1 cellular context compared by ENCODE assay signal in the genomic region with DNA sequence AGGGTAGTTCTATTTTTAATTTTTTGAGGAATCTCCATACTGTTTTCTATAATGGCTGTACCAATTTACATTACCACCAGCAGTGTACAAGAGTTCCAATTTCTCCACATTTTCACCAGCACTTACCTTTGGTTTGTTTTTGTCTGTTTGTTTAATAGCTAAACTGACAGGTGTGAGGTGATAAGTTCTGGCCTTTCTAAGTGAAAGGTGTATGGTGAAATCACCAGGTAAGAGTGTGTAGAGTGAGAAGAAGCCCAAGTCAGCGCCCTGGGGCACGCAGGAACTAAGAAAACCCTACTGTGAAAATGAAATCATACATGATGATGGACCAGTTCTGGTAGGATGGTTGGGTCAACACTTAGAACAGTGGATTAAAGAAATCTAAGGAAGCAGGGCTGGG.
TF ChIP-seq lines count a peak whose summit lies in the region.

No MANE protein-coding gene starts in this region.

TF ChIP-seq in HEK293, 187 proteins besides CTCF, POLR2A, EP300 and RAD21 (continued from another document):
- TF ChIP-seq, protein P1, sequence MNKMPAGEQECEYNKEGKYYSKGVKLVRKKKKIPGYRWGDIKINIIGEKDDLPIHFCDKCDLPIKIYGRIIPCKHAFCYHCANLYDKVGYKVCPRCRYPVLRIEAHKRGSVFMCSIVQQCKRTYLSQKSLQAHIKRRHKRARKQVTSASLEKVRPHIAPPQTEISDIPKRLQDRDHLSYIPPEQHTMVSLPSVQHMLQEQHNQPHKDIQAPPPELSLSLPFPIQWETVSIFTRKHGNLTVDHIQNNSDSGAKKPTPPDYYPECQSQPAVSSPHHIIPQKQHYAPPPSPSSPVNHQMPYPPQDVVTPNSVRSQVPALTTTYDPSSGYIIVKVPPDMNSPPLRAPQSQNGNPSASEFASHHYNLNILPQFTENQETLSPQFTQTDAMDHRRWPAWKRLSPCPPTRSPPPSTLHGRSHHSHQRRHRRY (tag by site-specific recombination; IDR thresholded peaks at IDR 0.05): no peak
- 0 out of 2 replicates have a peak, but pooled peaks have one; percentile 11 for TF ChIP-seq PRDM1 (tag by site-specific recombination; IDR thresholded peaks at IDR 0.05)
